Comparison of ENCODE assay signal across 1 cellular context in genomic region chr11:46072172-46072964, GRCh38.
TF ChIP-seq lines count a peak whose summit lies in the region.

No MANE protein-coding gene starts in this region.

TF ChIP-seq in IMR-90, 13 proteins besides CTCF, POLR2A, EP300 and RAD21 (continued from another document):
- TF ChIP-seq ELK1 (IDR thresholded peaks at IDR 0.05; ENCODE audit: borderline replicate concordance, low read depth, low read length) (no peak), BHLHE40 (IDR thresholded peaks at IDR 0.05; ENCODE audit: low read depth, low read length) (no peak), MXI1 (IDR thresholded peaks at IDR 0.05; ENCODE audit: borderline replicate concordance, low read depth, low read length) (no peak), RFX5 (IDR thresholded peaks at IDR 0.05; ENCODE audit: low read depth, low read length) (no peak), SMC3 (IDR thresholded peaks at IDR 0.05; ENCODE audit: low read depth, low read length) (no peak), CEBPB (IDR thresholded peaks at IDR 0.05; ENCODE audit: low read depth, low read length) (no peak), RCOR1 (IDR thresholded peaks at IDR 0.05; ENCODE audit: insufficient replicate concordance, low read length) (no peak), CHD1 (IDR thresholded peaks at IDR 0.05; ENCODE audit: low read depth, low read length) (no peak)
